17 cellular contexts compared by ENCODE assay signal in the genomic region with DNA sequence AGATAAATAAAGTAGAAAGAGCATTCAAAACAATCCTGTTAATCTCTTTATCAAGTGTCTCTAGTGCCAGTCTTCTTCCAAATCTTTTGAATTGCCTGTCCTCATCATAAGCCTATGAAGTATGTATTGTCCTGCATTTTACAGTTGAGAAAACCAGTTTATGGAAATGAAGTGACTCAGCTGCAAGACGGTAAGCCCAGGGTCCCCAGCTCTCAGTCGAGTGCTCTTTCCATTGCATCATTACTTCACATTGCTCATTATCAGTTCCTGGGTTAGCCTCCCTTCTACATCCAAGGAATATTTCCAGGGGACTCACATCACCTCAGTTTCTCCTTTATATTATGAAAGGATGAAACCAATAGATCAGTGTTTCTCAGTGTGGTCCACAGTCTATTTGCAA. TPM values are rescaled to one million over a fixed set of nuclear protein-coding genes. Genes with fewer than 3 reads are reported as not detected.
"Had no signal": no experiment of that assay in that cellular context is flagged by ENCODE, and none has a peak within 500 bp of the region (broad histone marks: within the 10 kb centered on the region; RNA-seq: fewer than 3 reads in every experiment).

No MANE protein-coding gene starts in this region.

- DNase-seq: activated CD4-positive, alpha-beta memory T cell treated with anti-CD3 and anti-CD28 coated beads, Interleukin-2, amount 10 ng/mL, durations not matched to agents 7 days and 5 days; activated CD4-positive, alpha-beta T cell treated with anti-CD3 and anti-CD28 coated beads for 48 hours; activated CD4-positive, CD25-positive, alpha-beta regulatory T cell; activated naive CD4-positive, alpha-beta T cell treated with anti-CD3 and anti-CD28 coated beads, Interleukin-2, amount 10 ng/mL, durations not matched to agents 7 days and 5 days; activated naive CD8-positive, alpha-beta T cell treated with anti-CD3 and anti-CD28 coated beads, Interleukin-2, amount 50 U/mL, for 24 hours; activated T-cell treated with anti-CD3 and anti-CD28 coated beads, Interleukin-2, amount 50 U/mL, for 24 hours; aorta; effector memory CD4-positive, alpha-beta T cell; head of caudate nucleus; kidney; left lung; nephron progenitor cell; nucleus accumbens; retina; stimulated activated CD4-positive, alpha-beta T cell treated with anti-CD3 and anti-CD28 coated beads, Interleukin-2, amount 100 ng/mL, for 24 hours had no signal

- H3K36me3 ChIP-seq: left lung had no signal

- H3K4me3 ChIP-seq: left lung had no signal

- ATAC-seq: activated naive CD8-positive, alpha-beta T cell treated with anti-CD3 and anti-CD28 coated beads, Interleukin-2, amount 50 U/mL, for 24 hours; left lung had no signal

- H3K27ac ChIP-seq: left lung had no signal

- H3K27me3 ChIP-seq: left lung had no signal

- FAIRE-seq: frontal cortex, kidney had no signal

RNA-seq across cellular contexts. Expression of a gene that starts 9.1 kb away (rescaled TPM):
- total RNA-seq: activated CD4-positive, alpha-beta memory T cell treated with anti-CD3 and anti-CD28 coated beads, Interleukin-2, amount 10 ng/mL, durations not matched to agents 7 days and 5 days; myocyte had no signal
